In genomic region chr15:69206079-69206478, GRCh38 we compare ENCODE assay signal across 19 cellular contexts. TPM values are rescaled to one million over a fixed set of nuclear protein-coding genes. Genes with fewer than 3 reads are reported as not detected.
A peak's percentile ranks its signal among the peaks of the same experiment; 100 is the strongest.
DNase-seq lines count a peak whose midpoint lies in the region; ATAC-seq, FAIRE-seq and TF ChIP-seq lines count a peak whose summit lies in the region.
"Had no signal": no experiment of that assay in that cellular context is flagged by ENCODE, and none has a peak within 500 bp of the region (broad histone marks: within the 10 kb centered on the region; RNA-seq: fewer than 3 reads in every experiment).

No MANE protein-coding gene starts in this region.

- H3K27me3 ChIP-seq in right lobe of liver (no peaks in the 10 kb centered on the region), tibial artery (no peaks in the 10 kb centered on the region), lower lobe of right lung (ENCODE audit: low read depth) (no peaks in the 10 kb centered on the region)
- H3K27me3 ChIP-seq: BLaER1 had no signal

- ATAC-seq in right lobe of liver (peak; percentile 45 to 90 (median 68)), HG02623 (IDR thresholded peaks at IDR 0.05; ENCODE audit: unreplicated experiment) (no peak), lower lobe of right lung (no peak)
- ATAC-seq: CD8-positive, alpha-beta T cell; GM12878 had no signal

- 6% methylated on average over 1 of the region's 1 CpG for WGBS in right lobe of liver (ENCODE audit: insufficient coverage, low coverage, low lambda C conversion rate, missing lambda C conversion rate)

- H3K4me3 ChIP-seq in right lobe of liver (no peak overlapping the region), tibial artery (no peak overlapping the region), lower lobe of right lung (no peak overlapping the region)
- H3K4me3 ChIP-seq: BLaER1, GM12878, HAP-1 had no signal

- DNase-seq in dermis blood vessel endothelial cell (peak; percentile 15), right lobe of liver (no peak), tibial artery (no peak), lower lobe of right lung (no peak)
- DNase-seq: Caco-2; CD4-positive, CD25-positive, alpha-beta regulatory T cell; CD8-positive, alpha-beta T cell; DMS153; DND-41; GOT3; HFFc6 had no signal

- no peak overlapping the region for H3K27ac ChIP-seq in right lobe of liver
- no peak overlapping the region for H3K27ac ChIP-seq in tibial artery
- H3K27ac ChIP-seq in lower lobe of right lung, result no peak overlapping the region
- H3K27ac ChIP-seq: BLaER1, C4-2B had no signal

- H3K9me3 ChIP-seq in right lobe of liver (no peaks in the 10 kb centered on the region), tibial artery (no peaks in the 10 kb centered on the region), lower lobe of right lung (no peaks in the 10 kb centered on the region)
- H3K9me3 ChIP-seq: BLaER1, Caco-2, HAP-1 had no signal

- H3K4me1 ChIP-seq in right lobe of liver (peaks cover 0 to 11% (median 5%) of the 10 kb centered on the region in 4 donors), tibial artery (no peaks in the 10 kb centered on the region), lower lobe of right lung (no peaks in the 10 kb centered on the region)

- H3K36me3 ChIP-seq in right lobe of liver (no peaks in the 10 kb centered on the region), tibial artery (no peaks in the 10 kb centered on the region), lower lobe of right lung (no peaks in the 10 kb centered on the region)
- H3K36me3 ChIP-seq: BLaER1, HAP-1 had no signal

- no peak for TF ChIP-seq CTCF in right lobe of liver (IDR thresholded peaks at IDR 0.05)
- TF ChIP-seq CTCF in tibial artery (IDR thresholded peaks at IDR 0.05), result no peak
- no peak for TF ChIP-seq CTCF in lower lobe of right lung (IDR thresholded peaks at IDR 0.05)

- intact Hi-C loops in right lobe of liver (cut with DNase I), result no loop called here
- intact Hi-C loops in tibial artery (cut with DNase I; ENCODE audit: low total_unique reads), result no loop called here
- intact Hi-C loops in lower lobe of right lung (cut with DNase I), result no loop called here

- no peak for TF ChIP-seq POLR2A in right lobe of liver (IDR thresholded peaks at IDR 0.05)

- FAIRE-seq in colon (lab: Jason Lieb, UNC), result peak; percentile 31
- FAIRE-seq: G401.6, GM12878, H54 had no signal

RNA-seq across cellular contexts. Expression of gene GLCE, which starts 45.6 kb away (rescaled TPM):
- 65.7 and 79.2 TPM in 2 replicates for total RNA-seq in dermis blood vessel endothelial cell
- 10 to 100 TPM in 5 of 6 experiments, 1 to 10 TPM in 1; 8.1 to 23.5 (median 15.4) TPM for total RNA-seq in right lobe of liver
- 19.0 TPM for total RNA-seq in lower lobe of right lung

Comparison
In these comparisons a context has a peak if more than half of its experiments do, and no peak if none do; other contexts are left out.
1. ATAC-seq: peak in right lobe of liver (4 of 4); none in HG02623 (single experiment) and lower lobe of right lung (0 of 2).